12 cellular contexts compared by ENCODE assay signal in the genomic region with DNA sequence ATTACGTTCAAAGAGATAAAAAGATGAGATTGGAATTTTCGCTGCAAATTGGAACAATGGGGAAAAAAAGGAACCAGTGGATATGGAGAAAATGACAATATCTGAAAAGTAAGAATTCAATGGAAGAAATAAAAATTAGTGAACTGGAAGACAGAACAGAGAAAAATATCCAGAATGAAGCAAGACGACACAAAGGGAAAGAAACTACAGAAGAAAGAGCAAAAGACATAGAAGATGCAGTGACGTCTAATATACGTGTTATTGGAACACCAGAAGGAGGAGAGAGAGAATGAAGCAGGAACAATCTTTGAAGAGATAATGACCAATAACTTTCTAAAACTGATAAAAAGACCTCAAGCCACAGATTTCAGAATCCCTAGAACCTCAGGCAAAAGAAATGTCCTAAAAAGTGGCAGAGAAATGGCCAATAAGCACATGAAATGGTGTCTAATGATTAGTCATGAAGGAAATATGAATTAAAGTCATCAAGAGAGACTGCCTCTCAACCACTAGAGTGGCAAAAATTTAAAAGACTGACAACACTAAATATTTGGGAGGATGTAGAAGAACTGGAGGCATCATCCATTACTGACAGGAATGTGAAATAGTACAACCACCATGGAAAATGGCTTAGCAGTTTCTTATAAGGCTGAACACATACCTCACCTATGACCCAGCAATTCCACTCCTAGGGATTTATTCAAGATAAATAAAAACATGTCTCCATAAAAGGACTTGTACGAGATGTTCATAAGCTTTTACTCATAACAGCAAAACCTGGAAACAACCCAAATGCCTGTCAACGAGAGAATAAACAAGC. TPM values are rescaled to one million over a fixed set of nuclear protein-coding genes. Genes with fewer than 3 reads are reported as not detected.
DNase-seq lines count a peak whose midpoint lies in the region; ATAC-seq and TF ChIP-seq lines count a peak whose summit lies in the region.
"Had no signal": no experiment of that assay in that cellular context is flagged by ENCODE, and none has a peak within 500 bp of the region (broad histone marks: within the 10 kb centered on the region; RNA-seq: fewer than 3 reads in every experiment).

No MANE protein-coding gene starts in this region.

- H3K4me1 ChIP-seq in mammary epithelial cell (ENCODE audit: insufficient read depth, low read length), result peaks cover 35% of the 10 kb centered on the region

- peaks cover 3% of the 10 kb centered on the region for H3K9me3 ChIP-seq in mammary epithelial cell (replicated peaks; ENCODE audit: insufficient read depth, low read length)

- H3K36me3 Mint-ChIP-seq in progenitor cell of endocrine pancreas (ENCODE audit: insufficient read depth), result peaks cover 2% of the 10 kb centered on the region

- H3K27me3 Mint-ChIP-seq in progenitor cell of endocrine pancreas, result no peaks in the 10 kb centered on the region

- BruUV-seq in mammary epithelial cell (replicated peaks; lab: Mats Ljungman, UMichigan), result TSS peak; percentile 18

- H2AFZ ChIP-seq in mammary epithelial cell (ENCODE audit: low read depth, low read length), result peak overlapping the region; percentile 12

- no peak for ATAC-seq in GM18867 (IDR thresholded peaks at IDR 0.05; ENCODE audit: unreplicated experiment)

- H3K27me3 ChIP-seq in mammary epithelial cell (ENCODE audit: insufficient read depth, low read length), result no peaks in the 10 kb centered on the region

- no peak overlapping the region for H3K4me3 Mint-ChIP-seq in progenitor cell of endocrine pancreas (ENCODE audit: low read depth)

- WGBS in mammary epithelial cell (ENCODE audit: low coverage, missing lambda C conversion rate), result 71% methylated on average over 7 of the region's 7 CpGs

- TF ChIP-seq CTCF in AG10803 (conservative IDR thresholded peaks at IDR 0.05; ENCODE audit: low read length), result no peak
- TF ChIP-seq CTCF in mammary epithelial cell (conservative IDR thresholded peaks at IDR 0.05 in 1 of 2, IDR thresholded peaks at IDR 0.05 in 1 of 2; ENCODE audit: extremely low read depth in 1 of 2, insufficient read depth in 1 of 2, low read depth in 1 of 2, low read length in 2 of 2), result no peak
- no peak for TF ChIP-seq CTCF in progenitor cell of endocrine pancreas (IDR thresholded peaks at IDR 0.05; ENCODE audit: unreplicated experiment)

- intact Hi-C loops in mammary epithelial cell (cut with micrococcal nuclease), result loop anchor here (2.0 kb wide), 1 partner anchor 42 kb away; no protein-coding TSS in a partner anchor

- in situ Hi-C loops in mammary epithelial cell (cut with MboI; ENCODE audit: low sequenced_read_pairs in 2 of 2), result no loop called here

- peak; percentile 96 for DNase-seq in AG10803 (ENCODE audit: low read depth)
- peak; percentile 97 for DNase-seq in LHCN-M2 (ENCODE audit: low read depth)
- peak; percentile 81 for DNase-seq in mammary epithelial cell
- peak; percentile 39 for DNase-seq in kidney glomerular epithelial cell (lab: John Stamatoyannopoulos, UW)
- no peak for DNase-seq in progenitor cell of endocrine pancreas (ENCODE audit: low spot score, unreplicated experiment)
- no peak for DNase-seq in NCI-H2081 treated with DMSO at 0.1 percent for 48 hours (lab: John Stamatoyannopoulos, UW)
- DNase-seq in NCI-H187 treated with DMSO at 0.1 percent for 48 hours (lab: John Stamatoyannopoulos, UW), result no peak
- DNase-seq: cortex of kidney; stimulated activated CD4-positive, alpha-beta T cell treated with anti-CD3 and anti-CD28 coated beads, Interleukin-12 subunit alpha, Interleukin-12 subunit beta, amount 100 ng/mL, for 4 hours; WERI-Rb-1 had no signal

- H3K4me1 Mint-ChIP-seq in progenitor cell of endocrine pancreas (ENCODE audit: low read depth), result peaks cover 11% of the 10 kb centered on the region

- H4K20me1 ChIP-seq in mammary epithelial cell (ENCODE audit: insufficient read depth, low read length), result no peaks in the 10 kb centered on the region

- H3K4me3 ChIP-seq in AG10803 (ENCODE audit: low read length) (no peak overlapping the region), mammary epithelial cell (replicated peaks in 1 of 3; ENCODE audit: insufficient read depth in 1 of 3, low read depth in 2 of 3, low read length in 3 of 3) (no peak overlapping the region)

- H3K9me3 Mint-ChIP-seq in progenitor cell of endocrine pancreas (ENCODE audit: low read depth), result peaks cover 5% of the 10 kb centered on the region
- H3K9me3 Mint-ChIP-seq: activated T-helper 1 cell treated with anti-CD3 and anti-CD28 coated beads, Interleukin-12 subunit alpha, Interleukin-12 subunit beta, Interleukin-2, Interleukin-4 antibody, amounts not matched to agents 30 ng/mL and 10 ng/mL and 1 ng/mL, durations not matched to agents 14 hours and 24 hours and 36 hours had no signal

- peak overlapping the region; percentile 36 for H3K27ac ChIP-seq in mammary epithelial cell (ENCODE audit: insufficient read depth, low read depth, low read length)
- H3K27ac ChIP-seq: WERI-Rb-1 had no signal

- no peak overlapping the region for H3K27ac Mint-ChIP-seq in progenitor cell of endocrine pancreas

- no peak overlapping the region for H3K9ac ChIP-seq in mammary epithelial cell (ENCODE audit: insufficient read depth, low read length)

- CTCF ChIA-PET in mammary epithelial cell (lab: Charles Lee; ENCODE audit: low non-redundant PET), result no interaction called here

- dilution Hi-C loops in mammary epithelial cell (cut with HindIII; ENCODE audit: low sequenced_read_pairs), result no loop called here

- H3K4me2 ChIP-seq in mammary epithelial cell (ENCODE audit: insufficient read depth, low read depth, low read length), result peak overlapping the region; percentile 20

- no peaks in the 10 kb centered on the region for H3K79me2 ChIP-seq in mammary epithelial cell (ENCODE audit: insufficient read depth, low read length)

- H3K36me3 ChIP-seq in mammary epithelial cell (ENCODE audit: insufficient read depth, low read length), result no peaks in the 10 kb centered on the region
- H3K36me3 ChIP-seq: WERI-Rb-1 had no signal

RNA-seq across cellular contexts. Expression of a gene that starts 56.5 kb away (rescaled TPM):
- total RNA-seq in LHCN-M2 (2014; rRNA removed) (42.6 and 49.8 TPM in 2 replicates), mammary epithelial cell (10 to 100 TPM; 18.0 to 83.9 TPM), progenitor cell of endocrine pancreas (4.9 and 5.1 TPM in 2 replicates)
- 134 TPM for polyA plus RNA-seq in LHCN-M2 (2012)
- 28.3 TPM for polyA plus RNA-seq in mammary epithelial cell
- polyA minus RNA-seq in mammary epithelial cell, result 38.9 TPM

Comparison
In these comparisons a context has a peak if more than half of its experiments do, and no peak if none do; other contexts are left out.
1. DNase-seq: peak in AG10803 (single experiment), LHCN-M2 (single experiment), mammary epithelial cell (single experiment) and kidney glomerular epithelial cell (single experiment); none in progenitor cell of endocrine pancreas (single experiment), NCI-H2081 treated with DMSO at 0.1 percent for 48 hours (single experiment) and NCI-H187 treated with DMSO at 0.1 percent for 48 hours (single experiment).